ENCODE assay signal across 8 cellular contexts in the genomic region with DNA sequence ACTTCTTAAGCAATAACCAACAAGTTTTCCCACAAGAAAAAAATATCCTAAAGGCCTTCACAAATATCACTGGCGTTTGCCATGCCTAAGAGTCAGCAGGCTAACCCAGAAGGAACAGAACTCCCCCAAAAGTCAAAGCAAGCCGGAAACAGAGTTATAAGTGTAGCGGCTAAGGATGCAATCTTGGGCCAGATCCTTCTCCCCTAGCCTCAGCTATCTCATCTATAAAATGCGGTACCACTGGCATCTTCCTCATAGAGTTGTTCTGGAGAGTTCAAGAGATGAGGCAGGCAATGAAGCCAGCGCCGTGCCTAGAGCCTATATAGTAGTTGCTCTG. TPM values are rescaled to one million over a fixed set of nuclear protein-coding genes. Genes with fewer than 3 reads are reported as not detected.
A peak's percentile ranks its signal among the peaks of the same experiment; 100 is the strongest.
DNase-seq lines count a peak whose midpoint lies in the region; ATAC-seq, FAIRE-seq and TF ChIP-seq lines count a peak whose summit lies in the region.

No MANE protein-coding gene starts in this region.

- H3K27me3 Mint-ChIP-seq in activated T-helper 1 cell treated with anti-CD3 and anti-CD28 coated beads, Interleukin-12 subunit alpha, Interleukin-12 subunit beta, Interleukin-2, Interleukin-4 antibody, amounts not matched to agents 30 ng/mL and 10 ng/mL and 1 ng/mL, durations not matched to agents 14 hours and 24 hours and 36 hours (ENCODE audit: insufficient read depth) = peaks cover 2% of the 10 kb centered on the region

- no peak for TF ChIP-seq RAD21 in SK-N-SH (IDR thresholded peaks at IDR 0.05; ENCODE audit: low read length)

- no peak for ATAC-seq in SK-N-SH treated with all-trans-retinoic acid at 6 μM for 48 hours

- intact Hi-C loops in activated T-helper 1 cell treated with anti-CD3 and anti-CD28 coated beads, Interleukin-12 subunit alpha, Interleukin-12 subunit beta, Interleukin-2, Interleukin-4 antibody, amounts not matched to agents 30 ng/mL and 10 ng/mL and 1 ng/mL, durations not matched to agents 14 hours and 24 hours and 36 hours (cut with micrococcal nuclease) = loop anchor here (1.0 to 5.0 kb wide), 3 partner anchors 130 to 945 kb away; partner anchors contain the start of genes KYAT1, LRRC8A and NAIF1

- H3K4me1 ChIP-seq in SK-N-SH (ENCODE audit: control insufficient read depth in 1 of 2, insufficient read depth in 2 of 2, low read depth in 1 of 2, low read length in 1 of 2) (peaks cover 12 to 38% of the 10 kb centered on the region in 2 experiments), iPS-18a (ENCODE audit: control insufficient read depth, low read depth, low read length) (no peaks in the 10 kb centered on the region), subcutaneous abdominal adipose tissue (ENCODE audit: control insufficient read depth in 5 of 5, insufficient read depth in 5 of 5, low read length in 5 of 5) (peaks cover 7 to 31% (median 29%) of the 10 kb centered on the region in 5 donors)

- peak overlapping the region; percentile 78 to 95 for H3K4me3 ChIP-seq in SK-N-SH (ENCODE audit: low read depth in 2 of 2, low read length in 1 of 2)
- peak overlapping the region; percentile 89 for H3K4me3 ChIP-seq in iPS-18a (ENCODE audit: low read length)
- peak overlapping the region; percentile 73 to 96 (median 94) for H3K4me3 ChIP-seq in subcutaneous abdominal adipose tissue (ENCODE audit: low read depth in 1 of 5, low read length in 5 of 5)

- H3K4me1 Mint-ChIP-seq in activated T-helper 1 cell treated with anti-CD3 and anti-CD28 coated beads, Interleukin-12 subunit alpha, Interleukin-12 subunit beta, Interleukin-2, Interleukin-4 antibody, amounts not matched to agents 30 ng/mL and 10 ng/mL and 1 ng/mL, durations not matched to agents 14 hours and 24 hours and 36 hours (ENCODE audit: low read depth) = peaks cover 36% of the 10 kb centered on the region

- peak overlapping the region; percentile 91 for H3K27ac Mint-ChIP-seq in activated T-helper 1 cell treated with anti-CD3 and anti-CD28 coated beads, Interleukin-12 subunit alpha, Interleukin-12 subunit beta, Interleukin-2, Interleukin-4 antibody, amounts not matched to agents 30 ng/mL and 10 ng/mL and 1 ng/mL, durations not matched to agents 14 hours and 24 hours and 36 hours

- H3K4me3 Mint-ChIP-seq in activated T-helper 1 cell treated with anti-CD3 and anti-CD28 coated beads, Interleukin-12 subunit alpha, Interleukin-12 subunit beta, Interleukin-2, Interleukin-4 antibody, amounts not matched to agents 30 ng/mL and 10 ng/mL and 1 ng/mL, durations not matched to agents 14 hours and 24 hours and 36 hours = peak overlapping the region; percentile 92

- no peaks in the 10 kb centered on the region for H3K27me3 ChIP-seq in SK-N-SH (ENCODE audit: insufficient read depth)
- no peaks in the 10 kb centered on the region for H3K27me3 ChIP-seq in iPS-18a (ENCODE audit: control insufficient read depth, insufficient read depth, low read length)
- H3K27me3 ChIP-seq in subcutaneous abdominal adipose tissue (ENCODE audit: control insufficient read depth in 5 of 5, insufficient read depth in 4 of 5, low read length in 5 of 5) = no peaks in the 10 kb centered on the region

- H3K9me3 ChIP-seq in SK-N-SH = no peaks in the 10 kb centered on the region
- no peaks in the 10 kb centered on the region for H3K9me3 ChIP-seq in iPS-18a (ENCODE audit: control insufficient read depth, low read depth, low read length)
- H3K9me3 ChIP-seq in subcutaneous abdominal adipose tissue (ENCODE audit: control insufficient read depth in 5 of 5, low read length in 5 of 5) = no peaks in the 10 kb centered on the region

- TF ChIP-seq POLR2A in GM12892 (IDR thresholded peaks at IDR 0.05; ENCODE audit: low read depth, low read length) = no peak

- TF ChIP-seq EP300 in SK-N-SH (IDR thresholded peaks at IDR 0.05; ENCODE audit: borderline replicate concordance in 1 of 2, low read depth in 1 of 2, low read length in 1 of 2) = no peak

- H3K36me3 ChIP-seq in SK-N-SH (replicated peaks in 1 of 2; ENCODE audit: control insufficient read depth in 1 of 2, insufficient read depth in 2 of 2, low read length in 1 of 2) = peaks cover 3 to 24% of the 10 kb centered on the region in 2 experiments
- H3K36me3 ChIP-seq in iPS-18a (ENCODE audit: control insufficient read depth, low read depth, low read length) = peaks cover 2% of the 10 kb centered on the region
- H3K36me3 ChIP-seq in subcutaneous abdominal adipose tissue (ENCODE audit: control insufficient read depth in 5 of 5, insufficient read depth in 5 of 5, low read length in 5 of 5) = peaks cover 0 to 16% (median 4%) of the 10 kb centered on the region in 5 donors

- H3K4me2 ChIP-seq in SK-N-SH = peak overlapping the region; percentile 91

- no peak for TF ChIP-seq CTCF in SK-N-SH (IDR thresholded peaks at IDR 0.05)

- peaks cover 46% of the 10 kb centered on the region for H3K79me2 ChIP-seq in SK-N-SH (ENCODE audit: insufficient read depth)

- CTCF ChIA-PET in SK-N-SH (lab: Yijun Ruan, JAX) = interaction anchor here (0.7 to 10.3 kb wide), 6 partner anchors 16 to 357 kb away, joined by 3 to 219 read pairs (median 4); no protein-coding TSS in a partner anchor

- H3K27ac ChIP-seq in SK-N-SH (ENCODE audit: low read depth in 2 of 2, low read length in 1 of 2) (peak overlapping the region; percentile 71 to 77), iPS-18a (ENCODE audit: low read length) (no peak overlapping the region), subcutaneous abdominal adipose tissue (ENCODE audit: low read depth, low read length) (peak overlapping the region; percentile 46)

- peak overlapping the region; percentile 86 for H3K9ac ChIP-seq in SK-N-SH
- peak overlapping the region; percentile 83 for H3K9ac ChIP-seq in iPS-18a (ENCODE audit: low read length)
- H3K9ac ChIP-seq in subcutaneous abdominal adipose tissue (ENCODE audit: low read length in 5 of 5) = peak overlapping the region; percentile 66 to 93 (median 84)

- H4K20me1 ChIP-seq in SK-N-SH (ENCODE audit: insufficient read depth) = 0 out of 2 replicates have a peak, but pooled peaks cover 6% of the 10 kb centered on the region

- FAIRE-seq in GM12892 (lab: Jason Lieb, UNC) = no peak

- no peaks in the 10 kb centered on the region for H3K9me3 Mint-ChIP-seq in activated T-helper 1 cell treated with anti-CD3 and anti-CD28 coated beads, Interleukin-12 subunit alpha, Interleukin-12 subunit beta, Interleukin-2, Interleukin-4 antibody, amounts not matched to agents 30 ng/mL and 10 ng/mL and 1 ng/mL, durations not matched to agents 14 hours and 24 hours and 36 hours

- H3K9me2 ChIP-seq in SK-N-SH = no peaks in the 10 kb centered on the region

- H3F3A ChIP-seq in SK-N-SH (replicated peaks; ENCODE audit: insufficient read depth) = peaks cover under 1% of the 10 kb centered on the region

- no peak for DNase-seq in SK-N-SH
- no peak for DNase-seq in activated T-helper 1 cell treated with anti-CD3 and anti-CD28 coated beads, Interleukin-12 subunit alpha, Interleukin-12 subunit beta, Interleukin-2, Interleukin-4 antibody, amounts not matched to agents 30 ng/mL and 10 ng/mL and 1 ng/mL, durations not matched to agents 14 hours and 24 hours and 36 hours (ENCODE audit: low spot score)
- no peak for DNase-seq in NAMALWA (ENCODE audit: low spot score)
- DNase-seq in EL = no peak
- DNase-seq in GM12892 (ENCODE audit: insufficient read length) = no peak

- WGBS in SK-N-SH (ENCODE audit: low lambda C conversion rate) = 5% methylated on average over 4 of the region's 6 CpGs

- POLR2A ChIA-PET in SK-N-SH (lab: Yijun Ruan, JAX) = no interaction called here

- peaks cover 27% of the 10 kb centered on the region for H3K36me3 Mint-ChIP-seq in activated T-helper 1 cell treated with anti-CD3 and anti-CD28 coated beads, Interleukin-12 subunit alpha, Interleukin-12 subunit beta, Interleukin-2, Interleukin-4 antibody, amounts not matched to agents 30 ng/mL and 10 ng/mL and 1 ng/mL, durations not matched to agents 14 hours and 24 hours and 36 hours (ENCODE audit: low read depth)

- no peak overlapping the region for H2AFZ ChIP-seq in SK-N-SH (ENCODE audit: low read depth)

RNA-seq across cellular contexts. Expression of gene DPM2, which starts 0.6 kb away (rescaled TPM):
- polyA plus RNA-seq in SK-N-SH (2012; rRNA removed) = 106 and 117 TPM in 2 replicates
- polyA plus RNA-seq in SK-N-SH (2012; cell fraction: cytosol; rRNA removed) = 54.1 and 69.2 TPM in 2 replicates
- 90.7 and 100 TPM in 2 replicates for polyA plus RNA-seq in SK-N-SH (2012; cell fraction: nucleus; rRNA removed)
- total RNA-seq in activated T-helper 1 cell treated with anti-CD3 and anti-CD28 coated beads, Interleukin-12 subunit alpha, Interleukin-12 subunit beta, Interleukin-2, Interleukin-4 antibody, amounts not matched to agents 30 ng/mL and 10 ng/mL and 1 ng/mL, durations not matched to agents 14 hours and 24 hours and 36 hours = 62.6 and 70.2 TPM in 2 replicates
- 26.4 TPM for polyA plus RNA-seq in GM12892 (2012; ENCODE audit: missing spikeins)

RNA-seq across cellular contexts. Expression of gene PIP5KL1, which starts 6.4 kb away (rescaled TPM):
- polyA plus RNA-seq in SK-N-SH (2012; rRNA removed) = 4.0 and 6.1 TPM in 2 replicates
- polyA plus RNA-seq in SK-N-SH (2012; cell fraction: cytosol; rRNA removed) = 1.7 and 2.5 TPM in 2 replicates
- 40.1 and 41.3 TPM in 2 replicates for polyA plus RNA-seq in SK-N-SH (2012; cell fraction: nucleus; rRNA removed)
- total RNA-seq in activated T-helper 1 cell treated with anti-CD3 and anti-CD28 coated beads, Interleukin-12 subunit alpha, Interleukin-12 subunit beta, Interleukin-2, Interleukin-4 antibody, amounts not matched to agents 30 ng/mL and 10 ng/mL and 1 ng/mL, durations not matched to agents 14 hours and 24 hours and 36 hours = 1.1 and 1.2 TPM in 2 replicates
- 0.36 TPM for polyA plus RNA-seq in GM12892 (2012; ENCODE audit: missing spikeins)

RNA-seq across cellular contexts. Expression of gene ST6GALNAC4, which starts 20.2 kb away (rescaled TPM):
- polyA plus RNA-seq in SK-N-SH (2012; rRNA removed) = 28.4 and 30.2 TPM in 2 replicates
- polyA plus RNA-seq in SK-N-SH (2012; cell fraction: cytosol; rRNA removed) = 11.0 and 21.1 TPM in 2 replicates
- polyA plus RNA-seq in SK-N-SH (2012; cell fraction: nucleus; rRNA removed) = 29.1 and 30.8 TPM in 2 replicates
- 30.8 and 31.6 TPM in 2 replicates for total RNA-seq in activated T-helper 1 cell treated with anti-CD3 and anti-CD28 coated beads, Interleukin-12 subunit alpha, Interleukin-12 subunit beta, Interleukin-2, Interleukin-4 antibody, amounts not matched to agents 30 ng/mL and 10 ng/mL and 1 ng/mL, durations not matched to agents 14 hours and 24 hours and 36 hours
- 17.0 TPM for polyA plus RNA-seq in GM12892 (2012; ENCODE audit: missing spikeins)

RNA-seq across cellular contexts. Expression of gene ST6GALNAC6, which starts 37.6 kb away (rescaled TPM):
- polyA plus RNA-seq in SK-N-SH (2012; rRNA removed) = 34.8 and 47.5 TPM in 2 replicates
- polyA plus RNA-seq in SK-N-SH (2012; cell fraction: cytosol; rRNA removed) = 15.2 and 27.6 TPM in 2 replicates
- 38.6 and 69.7 TPM in 2 replicates for polyA plus RNA-seq in SK-N-SH (2012; cell fraction: nucleus; rRNA removed)
- total RNA-seq in activated T-helper 1 cell treated with anti-CD3 and anti-CD28 coated beads, Interleukin-12 subunit alpha, Interleukin-12 subunit beta, Interleukin-2, Interleukin-4 antibody, amounts not matched to agents 30 ng/mL and 10 ng/mL and 1 ng/mL, durations not matched to agents 14 hours and 24 hours and 36 hours = 60.6 and 62.4 TPM in 2 replicates
- 25.3 TPM for polyA plus RNA-seq in GM12892 (2012; ENCODE audit: missing spikeins)

RNA-seq across cellular contexts. Expression of gene EEIG1, which starts 43.8 kb away (rescaled TPM):
- polyA plus RNA-seq in SK-N-SH (2012; rRNA removed) = 17.9 and 26.2 TPM in 2 replicates
- 15.9 and 18.6 TPM in 2 replicates for polyA plus RNA-seq in SK-N-SH (2012; cell fraction: cytosol; rRNA removed)
- 32.9 and 55.0 TPM in 2 replicates for polyA plus RNA-seq in SK-N-SH (2012; cell fraction: nucleus; rRNA removed)
- total RNA-seq in activated T-helper 1 cell treated with anti-CD3 and anti-CD28 coated beads, Interleukin-12 subunit alpha, Interleukin-12 subunit beta, Interleukin-2, Interleukin-4 antibody, amounts not matched to agents 30 ng/mL and 10 ng/mL and 1 ng/mL, durations not matched to agents 14 hours and 24 hours and 36 hours = 39.8 and 43.4 TPM in 2 replicates
- polyA plus RNA-seq in GM12892 (2012; ENCODE audit: missing spikeins) = 26.4 TPM
